9 cellular contexts compared by ENCODE assay signal in the genomic region with DNA sequence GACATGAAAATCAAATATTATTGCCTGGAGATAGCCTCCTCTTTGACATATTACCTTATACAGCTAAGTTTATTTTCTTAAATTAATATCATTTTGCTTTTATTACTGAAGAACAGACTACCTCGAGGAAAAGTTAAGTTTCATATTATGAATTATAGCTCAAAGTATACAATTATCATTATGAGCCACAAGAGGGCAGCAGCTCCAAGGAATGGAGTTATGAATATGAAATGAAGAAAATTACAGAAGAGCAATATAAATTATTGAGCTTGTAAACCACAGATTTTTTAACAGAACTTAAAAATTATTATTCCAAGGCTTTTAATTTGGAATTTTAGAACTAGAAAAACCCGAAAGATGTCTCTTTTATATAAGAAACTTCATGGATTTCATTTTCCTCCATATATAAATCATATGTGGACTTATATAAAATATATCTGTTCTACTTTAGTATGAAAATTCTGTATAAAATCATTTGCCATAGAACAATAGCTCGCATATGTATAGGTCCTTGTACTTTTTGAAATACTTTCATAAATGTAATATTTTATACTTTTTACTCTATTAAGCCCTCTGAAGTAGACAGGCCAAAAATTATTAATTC. TPM values are rescaled to one million over a fixed set of nuclear protein-coding genes. Genes with fewer than 3 reads are reported as not detected.
DNase-seq lines count a peak whose midpoint lies in the region; ATAC-seq and TF ChIP-seq lines count a peak whose summit lies in the region.
"Had no signal": no experiment of that assay in that cellular context is flagged by ENCODE, and none has a peak within 500 bp of the region (broad histone marks: within the 10 kb centered on the region; RNA-seq: fewer than 3 reads in every experiment).

No MANE protein-coding gene starts in this region.

- H3K9me3 ChIP-seq in thyroid gland: no peaks in the 10 kb centered on the region

- DNase-seq in ACHN: peak; percentile 60
- peak; percentile 14 for DNase-seq in GF-D8 (lab: John Stamatoyannopoulos, UW)
- peak; percentile 7 for DNase-seq in NCI-H226
- peak; percentile 8 for DNase-seq in activated naive CD8-positive, alpha-beta T cell treated with anti-CD3 and anti-CD28 coated beads, Interleukin-2, amount 50 U/mL, for 24 hours
- DNase-seq in immature natural killer cell: peak; percentile 16 to 40 (median 19)
- DNase-seq in thyroid gland: peak in 1 of 2 donors; percentile 16

- no peaks in the 10 kb centered on the region for H3K36me3 ChIP-seq in thyroid gland

- TF ChIP-seq CTCF in thyroid gland (IDR thresholded peaks at IDR 0.05): peak in 5 of 6 experiments; percentile 46 to 85 (median 66)

- TF ChIP-seq POLR2A in thyroid gland (IDR thresholded peaks at IDR 0.05): no peak

- H3K27ac ChIP-seq in thyroid gland: no peak overlapping the region

- no peak overlapping the region for H3K27ac Mint-ChIP-seq in activated naive CD8-positive, alpha-beta T cell treated with anti-CD3 and anti-CD28 coated beads, Interleukin-2, amount 50 U/mL, for 24 hours
- no peak overlapping the region for H3K27ac Mint-ChIP-seq in immature natural killer cell

- H3K36me3 Mint-ChIP-seq in activated naive CD8-positive, alpha-beta T cell treated with anti-CD3 and anti-CD28 coated beads, Interleukin-2, amount 50 U/mL, for 24 hours (ENCODE audit: low read depth): no peaks in the 10 kb centered on the region
- no peaks in the 10 kb centered on the region for H3K36me3 Mint-ChIP-seq in immature natural killer cell

- intact Hi-C loops in thyroid gland (cut with DNase I): loop anchor here (5.0 kb wide), 1 partner anchor 43 kb away; no protein-coding TSS in a partner anchor

- H3K4me3 ChIP-seq in thyroid gland (replicated peaks in 1 of 3): no peak overlapping the region

- no peaks in the 10 kb centered on the region for H3K27me3 ChIP-seq in thyroid gland

- no peaks in the 10 kb centered on the region for H3K4me1 ChIP-seq in thyroid gland

- no peak overlapping the region for H3K4me3 Mint-ChIP-seq in activated naive CD8-positive, alpha-beta T cell treated with anti-CD3 and anti-CD28 coated beads, Interleukin-2, amount 50 U/mL, for 24 hours
- H3K4me3 Mint-ChIP-seq in immature natural killer cell: no peak overlapping the region
- H3K4me3 Mint-ChIP-seq: IgD-negative memory B cell had no signal

- peak; percentile 62 for ATAC-seq in HG02943 (IDR thresholded peaks at IDR 0.05; ENCODE audit: low read depth, unreplicated experiment)
- no peak for ATAC-seq in activated naive CD8-positive, alpha-beta T cell treated with anti-CD3 and anti-CD28 coated beads, Interleukin-2, amount 50 U/mL, for 24 hours
- ATAC-seq in HG03457 (IDR thresholded peaks at IDR 0.05; ENCODE audit: unreplicated experiment): no peak

- no peaks in the 10 kb centered on the region for H3K9me3 Mint-ChIP-seq in activated naive CD8-positive, alpha-beta T cell treated with anti-CD3 and anti-CD28 coated beads, Interleukin-2, amount 50 U/mL, for 24 hours
- H3K9me3 Mint-ChIP-seq in immature natural killer cell: no peaks in the 10 kb centered on the region
- H3K9me3 Mint-ChIP-seq: IgD-negative memory B cell had no signal

- H3K4me1 Mint-ChIP-seq in activated naive CD8-positive, alpha-beta T cell treated with anti-CD3 and anti-CD28 coated beads, Interleukin-2, amount 50 U/mL, for 24 hours: no peaks in the 10 kb centered on the region
- H3K4me1 Mint-ChIP-seq in immature natural killer cell: no peaks in the 10 kb centered on the region
- H3K4me1 Mint-ChIP-seq: IgD-negative memory B cell had no signal

- in situ Hi-C loops in ACHN (cut with HindIII; ENCODE audit: low pct_ligation_motif_present, low pct_unique_long_range_greater_than_20kb, low sequenced_read_pairs): no loop called here

- 22 to 25% methylated on average over 3 of the region's 3 CpGs for WGBS in thyroid gland, 2 donors

- H3K27me3 Mint-ChIP-seq in activated naive CD8-positive, alpha-beta T cell treated with anti-CD3 and anti-CD28 coated beads, Interleukin-2, amount 50 U/mL, for 24 hours: peaks cover 14% of the 10 kb centered on the region
- peaks cover 0 to 3% (median 0%) of the 10 kb centered on the region in 3 donors for H3K27me3 Mint-ChIP-seq in immature natural killer cell (ENCODE audit: low read depth in 3 of 3)

RNA-seq across cellular contexts. Expression of gene IQUB, which starts 40.1 kb away (rescaled TPM):
- polyA plus RNA-seq in immature natural killer cell: not detected
- total RNA-seq in thyroid gland: 10 to 100 TPM in 3 of 4 donors, 1 to 10 TPM in 1; 5.4 to 11.7 (median 11.5) TPM
- polyA plus RNA-seq: IgD-negative memory B cell had no signal
